In genomic region chr12:51687142-51687935, GRCh38 we compare ENCODE assay signal across 12 cellular contexts.
A peak's percentile ranks its signal among the peaks of the same experiment; 100 is the strongest.
DNase-seq lines count a peak whose midpoint lies in the region; ATAC-seq and TF ChIP-seq lines count a peak whose summit lies in the region.
"Had no signal": no experiment of that assay in that cellular context is flagged by ENCODE, and none has a peak within 500 bp of the region (broad histone marks: within the 10 kb centered on the region; RNA-seq: fewer than 3 reads in every experiment).

No MANE protein-coding gene starts in this region.

- peaks cover 17% of the 10 kb centered on the region for H3K4me1 Mint-ChIP-seq in progenitor cell of endocrine pancreas (ENCODE audit: low read depth)

- ATAC-seq in esophagus mucosa = peak; percentile 55
- no peak for ATAC-seq in GM21390 (IDR thresholded peaks at IDR 0.05; ENCODE audit: unreplicated experiment)
- no peak for ATAC-seq in sciatic nerve
- ATAC-seq: psoas muscle had no signal

- H3K36me3 Mint-ChIP-seq in progenitor cell of endocrine pancreas (ENCODE audit: insufficient read depth) = peaks cover 1% of the 10 kb centered on the region

- no peak overlapping the region for H3K4me3 ChIP-seq in skeletal muscle cell (ENCODE audit: low read depth, low read length)
- H3K4me3 ChIP-seq: psoas muscle had no signal

- intact Hi-C loops in sciatic nerve (cut with DNase I) = no loop called here

- H3K27me3 Mint-ChIP-seq in progenitor cell of endocrine pancreas = no peaks in the 10 kb centered on the region

- TF ChIP-seq CTCF in progenitor cell of endocrine pancreas (IDR thresholded peaks at IDR 0.05; ENCODE audit: unreplicated experiment) = no peak

- H3K4me3 Mint-ChIP-seq in progenitor cell of endocrine pancreas (ENCODE audit: low read depth) = no peak overlapping the region

- no peaks in the 10 kb centered on the region for H3K9me3 Mint-ChIP-seq in progenitor cell of endocrine pancreas (ENCODE audit: low read depth)

- DNase-seq in ELR (ENCODE audit: low read depth) (peak; percentile 40), NOMO-1 treated with DMSO at 0.1 percent for 48 hours (lab: John Stamatoyannopoulos, UW; ENCODE audit: unreplicated experiment) (peak; percentile 52), skeletal muscle cell (ENCODE audit: low read depth) (peak; percentile 85), progenitor cell of endocrine pancreas (ENCODE audit: low spot score, unreplicated experiment) (no peak), sciatic nerve (ENCODE audit: low spot score) (no peak), D341Med (ENCODE audit: low spot score) (no peak)
- DNase-seq: effector CD8-positive, alpha-beta T cell; KBM-7; midbrain; psoas muscle had no signal

- H3K27ac Mint-ChIP-seq in progenitor cell of endocrine pancreas = no peak overlapping the region

Comparison
In these comparisons a context has a peak if more than half of its experiments do, and no peak if none do; other contexts are left out.
1. DNase-seq: peak in ELR (single experiment), NOMO-1 treated with DMSO at 0.1 percent for 48 hours (single experiment) and skeletal muscle cell (single experiment); none in progenitor cell of endocrine pancreas (single experiment), sciatic nerve (single experiment) and D341Med (single experiment).